9 cellular contexts compared by ENCODE assay signal in the genomic region with DNA sequence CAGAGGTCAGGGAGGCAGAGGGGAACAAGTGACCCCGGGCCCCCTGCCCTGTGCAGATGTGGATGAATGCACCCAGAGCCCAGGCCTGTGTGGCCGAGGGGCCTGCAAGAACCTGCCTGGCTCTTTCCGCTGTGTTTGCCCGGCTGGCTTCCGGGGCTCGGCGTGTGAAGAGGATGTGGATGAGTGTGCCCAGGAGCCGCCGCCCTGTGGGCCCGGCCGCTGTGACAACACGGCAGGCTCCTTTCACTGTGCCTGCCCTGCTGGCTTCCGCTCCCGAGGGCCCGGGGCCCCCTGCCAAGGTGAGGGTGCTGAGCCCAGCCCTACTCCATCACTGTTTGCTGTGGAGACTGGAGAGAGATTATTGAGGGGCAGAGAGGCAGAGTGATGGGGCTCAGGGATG. TPM values are rescaled to one million over a fixed set of nuclear protein-coding genes. Genes with fewer than 3 reads are reported as not detected.
DNase-seq lines count a peak whose midpoint lies in the region; ATAC-seq, FAIRE-seq and TF ChIP-seq lines count a peak whose summit lies in the region.
"Had no signal": no experiment of that assay in that cellular context is flagged by ENCODE, and none has a peak within 500 bp of the region (broad histone marks: within the 10 kb centered on the region; RNA-seq: fewer than 3 reads in every experiment).

No MANE protein-coding gene starts in this region.

- H3K4me3 ChIP-seq in CD8-positive, alpha-beta memory T cell (ENCODE audit: low read length), result no peak overlapping the region
- H3K4me3 ChIP-seq in OCI-LY1 (ENCODE audit: low read depth, low read length, poor library complexity, severe bottlenecking), result peak overlapping the region; percentile 65

- in situ Hi-C loops in GM13976 (cut with MboI; ENCODE audit: low sequenced_read_pairs, unreplicated experiment), result loop anchor here (25.0 kb wide), 1 partner anchor 299 kb away; no protein-coding TSS in a partner anchor

- H3K36me3 Mint-ChIP-seq in CD8-positive, alpha-beta memory T cell, result peaks cover 0 to 8% (median 2%) of the 10 kb centered on the region in 3 donors
- peaks cover 15% of the 10 kb centered on the region for H3K36me3 Mint-ChIP-seq in central memory CD8-positive, alpha-beta T cell (ENCODE audit: insufficient read depth)
- peaks cover 19% of the 10 kb centered on the region for H3K36me3 Mint-ChIP-seq in nephron progenitor cell (ENCODE audit: low read depth)

- POLR2A ChIA-PET in CD8-positive, alpha-beta memory T cell (lab: Charles Lee), result interaction anchor here (1.8 kb wide), 1 partner anchor 167 kb away, joined by 9 read pairs; the partner anchor contains the start of gene RAB4B

- H3K27me3 Mint-ChIP-seq in CD8-positive, alpha-beta memory T cell, result no peaks in the 10 kb centered on the region
- H3K27me3 Mint-ChIP-seq in central memory CD8-positive, alpha-beta T cell, result no peaks in the 10 kb centered on the region
- H3K27me3 Mint-ChIP-seq in nephron progenitor cell (ENCODE audit: low read depth, poor library complexity), result peaks cover 74% of the 10 kb centered on the region

- H3K4me1 Mint-ChIP-seq in CD8-positive, alpha-beta memory T cell, result peaks cover 52 to 91% (median 55%) of the 10 kb centered on the region in 3 donors
- H3K4me1 Mint-ChIP-seq in central memory CD8-positive, alpha-beta T cell, result peaks cover 76% of the 10 kb centered on the region
- peaks cover 78% of the 10 kb centered on the region for H3K4me1 Mint-ChIP-seq in nephron progenitor cell

- H3K9me3 ChIP-seq in CD8-positive, alpha-beta memory T cell (ENCODE audit: low read length), result no peaks in the 10 kb centered on the region
- no peaks in the 10 kb centered on the region for H3K9me3 ChIP-seq in OCI-LY1 (ENCODE audit: low read length)

- H4K20me1 ChIP-seq in OCI-LY1 (ENCODE audit: insufficient read depth, low read length), result no peaks in the 10 kb centered on the region

- peak in 2 of 5 donors; percentile 35 to 60 for DNase-seq in CD8-positive, alpha-beta memory T cell
- DNase-seq in central memory CD8-positive, alpha-beta T cell (ENCODE audit: low spot score in 2 of 2), result no peak
- DNase-seq in nephron progenitor cell (no peak), GM13976 (ENCODE audit: low spot score) (no peak), GM12892 (ENCODE audit: insufficient read length) (no peak)
- no peak for DNase-seq in activated CD4-positive, CD25-positive, alpha-beta regulatory T cell (lab: John Stamatoyannopoulos, UW)
- DNase-seq: NCI-H2081 treated with DMSO at 0.1 percent for 48 hours had no signal

- peak overlapping the region; percentile 74 for H3K27ac ChIP-seq in CD8-positive, alpha-beta memory T cell (ENCODE audit: low read depth, low read length)
- H3K27ac ChIP-seq in OCI-LY1 (ENCODE audit: low read depth, low read length, poor library complexity, severe bottlenecking), result peak overlapping the region; percentile 89

- peaks cover 3% of the 10 kb centered on the region for H3K36me3 ChIP-seq in CD8-positive, alpha-beta memory T cell (ENCODE audit: insufficient read depth, low read length)
- H3K36me3 ChIP-seq in OCI-LY1 (ENCODE audit: insufficient read depth, low read length), result peaks cover 9% of the 10 kb centered on the region; the same call in 1 of the 2 replicates

- H2AFZ ChIP-seq in OCI-LY1 (ENCODE audit: low read length), result no peak overlapping the region

- peak overlapping the region; percentile 72 for H3K9ac ChIP-seq in OCI-LY1 (ENCODE audit: low read length)

- H3K27me3 ChIP-seq in CD8-positive, alpha-beta memory T cell (ENCODE audit: insufficient read depth, low read length, poor library complexity, severe bottlenecking), result no peaks in the 10 kb centered on the region
- no peaks in the 10 kb centered on the region for H3K27me3 ChIP-seq in OCI-LY1 (ENCODE audit: insufficient read depth, low read length)

- no peaks in the 10 kb centered on the region for H3F3A ChIP-seq in OCI-LY1 (ENCODE audit: insufficient read depth, low read length)

- no peak for FAIRE-seq in GM12892 (lab: Jason Lieb, UNC)

- peak overlapping the region; percentile 89 for H3K4me2 ChIP-seq in OCI-LY1 (ENCODE audit: low read length)

- peak; percentile 3 for ATAC-seq in central memory CD8-positive, alpha-beta T cell (replicated peaks; ENCODE audit: extremely low read depth, poor library complexity, severe bottlenecking)
- ATAC-seq in HG02588 (IDR thresholded peaks at IDR 0.05; ENCODE audit: unreplicated experiment), result no peak

- no peak for TF ChIP-seq POLR2A in GM12892 (IDR thresholded peaks at IDR 0.05; ENCODE audit: low read depth, low read length)

- CTCF ChIA-PET in CD8-positive, alpha-beta memory T cell (lab: Charles Lee), result interaction anchor here (1.8 kb wide), 1 partner anchor 10 kb away, joined by 8 read pairs; no protein-coding TSS in a partner anchor

- no peak for TF ChIP-seq CTCF in OCI-LY1 (IDR thresholded peaks at IDR 0.05; ENCODE audit: low read length)
- no peak for TF ChIP-seq CTCF in nephron progenitor cell (IDR thresholded peaks at IDR 0.05)
- no peak for TF ChIP-seq CTCF in GM13976 (IDR thresholded peaks at IDR 0.05; ENCODE audit: borderline replicate concordance, control extremely low read depth, extremely low read depth, insufficient read depth, missing control alignments)

- no peaks in the 10 kb centered on the region for H3K79me2 ChIP-seq in OCI-LY1 (ENCODE audit: insufficient read depth, low read length)

- peaks cover 53% of the 10 kb centered on the region for H3K4me1 ChIP-seq in CD8-positive, alpha-beta memory T cell (ENCODE audit: insufficient read depth, low read length)
- peaks cover 41% of the 10 kb centered on the region for H3K4me1 ChIP-seq in OCI-LY1 (ENCODE audit: insufficient read depth, low read length, severe bottlenecking)

- peak overlapping the region; percentile 64 to 99 (median 96) for H3K27ac Mint-ChIP-seq in CD8-positive, alpha-beta memory T cell
- peak overlapping the region; percentile 88 for H3K27ac Mint-ChIP-seq in central memory CD8-positive, alpha-beta T cell (ENCODE audit: low read depth)
- no peak overlapping the region for H3K27ac Mint-ChIP-seq in nephron progenitor cell

- no peaks in the 10 kb centered on the region for H3K9me2 ChIP-seq in OCI-LY1 (ENCODE audit: low read depth, low read length)

- H3K9me3 Mint-ChIP-seq in CD8-positive, alpha-beta memory T cell, result no peaks in the 10 kb centered on the region
- no peaks in the 10 kb centered on the region for H3K9me3 Mint-ChIP-seq in central memory CD8-positive, alpha-beta T cell
- no peaks in the 10 kb centered on the region for H3K9me3 Mint-ChIP-seq in nephron progenitor cell

- peak overlapping the region; percentile 70 to 92 (median 83) for H3K4me3 Mint-ChIP-seq in CD8-positive, alpha-beta memory T cell
- peak overlapping the region; percentile 75 for H3K4me3 Mint-ChIP-seq in central memory CD8-positive, alpha-beta T cell
- H3K4me3 Mint-ChIP-seq in nephron progenitor cell, result peak overlapping the region; percentile 16

RNA-seq across cellular contexts. Expression of gene LTBP4, which starts 9.9 kb away (rescaled TPM):
- 100 to 1,000 TPM; 103 to 111 TPM for total RNA-seq in CD8-positive, alpha-beta memory T cell
- 40.0 TPM for polyA plus RNA-seq in CD8-positive, alpha-beta memory T cell
- 7.4 TPM for polyA plus RNA-seq in GM12892 (2012; ENCODE audit: missing spikeins)

RNA-seq across cellular contexts. Expression of gene SHKBP1, which starts 34.4 kb away (rescaled TPM):
- 100 to 1,000 TPM; 103 to 104 TPM for total RNA-seq in CD8-positive, alpha-beta memory T cell
- 159 TPM for polyA plus RNA-seq in CD8-positive, alpha-beta memory T cell
- polyA plus RNA-seq in GM12892 (2012; ENCODE audit: missing spikeins), result 38.2 TPM

Comparison
In these comparisons a context has a peak if more than half of its experiments do, and no peak if none do; other contexts are left out.
1. H3K4me3 Mint-ChIP-seq: peak in every context shown above with its lines; median percentile 83 in CD8-positive, alpha-beta memory T cell; 75 in central memory CD8-positive, alpha-beta T cell; 16 in nephron progenitor cell.